ENCODE assay signal across 8 cellular contexts in the genomic region with DNA sequence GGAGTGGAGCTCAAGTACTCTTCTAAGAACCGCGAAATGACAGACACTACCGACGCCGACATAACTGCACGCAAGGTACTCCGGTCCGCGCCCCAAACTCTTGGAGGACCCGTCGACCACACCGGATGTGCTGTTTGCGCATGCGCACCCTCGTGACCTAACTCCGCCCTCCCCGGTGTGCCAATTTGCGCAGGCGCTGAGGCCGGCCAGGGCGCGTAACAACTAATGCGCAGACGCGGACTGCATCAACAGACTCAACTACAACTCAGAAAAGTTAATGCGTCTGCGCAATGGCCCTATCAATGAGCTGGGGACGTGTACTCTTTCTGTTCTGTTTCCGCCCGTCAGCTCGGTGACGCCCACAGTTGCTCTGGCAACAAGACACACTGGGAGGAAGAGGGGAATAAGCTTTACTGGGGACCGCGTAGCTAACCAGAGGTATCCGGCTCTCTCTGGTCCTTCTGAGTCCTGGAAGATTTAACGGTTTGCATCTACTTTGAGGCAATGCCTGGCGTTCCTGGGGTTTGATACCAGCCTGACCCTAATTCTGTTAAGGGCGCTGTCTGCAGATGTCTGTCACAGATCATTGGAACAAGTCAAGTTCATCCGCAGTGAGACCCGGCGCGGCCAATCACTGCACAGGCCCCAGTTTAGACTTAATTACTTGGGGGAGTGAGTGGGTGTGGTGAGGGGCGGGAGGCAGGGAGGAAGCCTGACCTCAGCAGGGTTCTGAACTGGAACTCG. TPM values are rescaled to one million over a fixed set of nuclear protein-coding genes. Genes with fewer than 3 reads are reported as not detected.
DNase-seq lines count a peak whose midpoint lies in the region; ATAC-seq and TF ChIP-seq lines count a peak whose summit lies in the region.

Gene DAD1 (minus strand): TSS at position 129 of the 744 bp plus-strand sequence. CDS start 67 bp downstream, at position 62.

- TF ChIP-seq CTCF in SU-DHL-6 (IDR thresholded peaks at IDR 0.05; ENCODE audit: insufficient read depth, low read length, poor library complexity, severe bottlenecking) (no peak), glutamatergic neuron (IDR thresholded peaks at IDR 0.05; ENCODE audit: partially characterized antibody, unreplicated experiment) (no peak), osteoblast (IDR thresholded peaks at IDR 0.05; ENCODE audit: extremely low read depth, low read depth, low read length) (no peak), thoracic aorta (IDR thresholded peaks at IDR 0.05) (no peak)

- H3K36me3 Mint-ChIP-seq in activated naive CD8-positive, alpha-beta T cell treated with anti-CD3 and anti-CD28 coated beads, Interleukin-2, amount 10 ng/mL, durations not matched to agents 7 days and 5 days: peaks cover 14% of the 10 kb centered on the region
- H3K36me3 Mint-ChIP-seq in glutamatergic neuron (ENCODE audit: unreplicated experiment): no peaks in the 10 kb centered on the region

- H3K9me3 ChIP-seq in SU-DHL-6 (ENCODE audit: insufficient read depth, low read length): no peaks in the 10 kb centered on the region
- no peaks in the 10 kb centered on the region for H3K9me3 ChIP-seq in osteoblast (ENCODE audit: low read depth, low read length)
- H3K9me3 ChIP-seq in thoracic aorta: no peaks in the 10 kb centered on the region

- peak; percentile 95 for TF ChIP-seq POLR2A in GM10847 (IDR thresholded peaks at IDR 0.05; ENCODE audit: extremely low read depth, insufficient read length)

- POLR2A ChIA-PET in activated naive CD8-positive, alpha-beta T cell treated with anti-CD3 and anti-CD28 coated beads, Interleukin-2, amount 10 ng/mL, durations not matched to agents 7 days and 5 days (lab: Charles Lee): interaction anchor here (0.5 to 4.0 kb wide), 32 partner anchors 9 to 1078 kb away, joined by 3 to 83 read pairs (median 4); partner anchors contain the start of genes ABHD4, ACIN1, C14orf119 and HAUS4

- peak within 1 kb of the TSS; percentile 57 for H3K27ac ChIP-seq in SU-DHL-6 (ENCODE audit: low read depth, low read length)
- peak within 1 kb of the TSS; percentile 99 for H3K27ac ChIP-seq in osteoblast (ENCODE audit: low read depth, low read length)
- H3K27ac ChIP-seq in thoracic aorta: peak within 1 kb of the TSS; percentile 96 to 98

- no peaks in the 10 kb centered on the region for H3F3A ChIP-seq in SU-DHL-6 (ENCODE audit: insufficient read depth)

- H2AFZ ChIP-seq in SU-DHL-6 (ENCODE audit: low read depth, low read length, severe bottlenecking) (peak within 1 kb of the TSS; percentile 96), osteoblast (ENCODE audit: low read length) (peak within 1 kb of the TSS; percentile 96)

- no peaks in the 10 kb centered on the region for H3K27me3 ChIP-seq in SU-DHL-6 (ENCODE audit: low read length)
- H3K27me3 ChIP-seq in osteoblast (ENCODE audit: insufficient read depth, low read length): peaks cover 23% of the 10 kb centered on the region
- no peaks in the 10 kb centered on the region for H3K27me3 ChIP-seq in thoracic aorta (replicated peaks; ENCODE audit: insufficient read depth)

- no peaks in the 10 kb centered on the region for H3K9me3 Mint-ChIP-seq in activated naive CD8-positive, alpha-beta T cell treated with anti-CD3 and anti-CD28 coated beads, Interleukin-2, amount 10 ng/mL, durations not matched to agents 7 days and 5 days
- peaks cover 6% of the 10 kb centered on the region for H3K9me3 Mint-ChIP-seq in glutamatergic neuron (ENCODE audit: unreplicated experiment)

- H3K79me2 ChIP-seq in SU-DHL-6 (ENCODE audit: insufficient read depth, low read length): peaks cover 43% of the 10 kb centered on the region
- H3K79me2 ChIP-seq in osteoblast (ENCODE audit: insufficient read depth, low read length): peaks cover 48% of the 10 kb centered on the region

- peak within 1 kb of the TSS; percentile 87 for H3K9ac ChIP-seq in SU-DHL-6 (ENCODE audit: low read length)

- peaks cover 44% of the 10 kb centered on the region for H3K4me1 Mint-ChIP-seq in activated naive CD8-positive, alpha-beta T cell treated with anti-CD3 and anti-CD28 coated beads, Interleukin-2, amount 10 ng/mL, durations not matched to agents 7 days and 5 days
- H3K4me1 Mint-ChIP-seq in glutamatergic neuron (ENCODE audit: low read depth, unreplicated experiment): peaks cover 2% of the 10 kb centered on the region

- H3K36me3 ChIP-seq in SU-DHL-6 (ENCODE audit: low read length): no peaks in the 10 kb centered on the region; the same call in 1 of the 2 replicates
- peaks cover 9% of the 10 kb centered on the region for H3K36me3 ChIP-seq in osteoblast (ENCODE audit: insufficient read depth, low read length)
- H3K36me3 ChIP-seq in thoracic aorta: no peaks in the 10 kb centered on the region

- H4K20me1 ChIP-seq in SU-DHL-6 (ENCODE audit: low read depth, low read length) (no peaks in the 10 kb centered on the region), osteoblast (ENCODE audit: insufficient read depth, low read length) (peaks cover 6% of the 10 kb centered on the region)

- peak within 1 kb of the TSS; percentile 100 for H3K27ac Mint-ChIP-seq in activated naive CD8-positive, alpha-beta T cell treated with anti-CD3 and anti-CD28 coated beads, Interleukin-2, amount 10 ng/mL, durations not matched to agents 7 days and 5 days
- H3K27ac Mint-ChIP-seq in glutamatergic neuron (ENCODE audit: unreplicated experiment): peak within 1 kb of the TSS; percentile 98

- no peaks in the 10 kb centered on the region for H3K27me3 Mint-ChIP-seq in activated naive CD8-positive, alpha-beta T cell treated with anti-CD3 and anti-CD28 coated beads, Interleukin-2, amount 10 ng/mL, durations not matched to agents 7 days and 5 days
- peaks cover 8% of the 10 kb centered on the region for H3K27me3 Mint-ChIP-seq in glutamatergic neuron (ENCODE audit: unreplicated experiment)

- H3K4me2 ChIP-seq in SU-DHL-6 (ENCODE audit: low read depth, low read length, poor library complexity, severe bottlenecking) (peak within 1 kb of the TSS; percentile 96), osteoblast (ENCODE audit: insufficient read depth, low read length) (peak within 1 kb of the TSS; percentile 97)

- ATAC-seq in HG02678 (IDR thresholded peaks at IDR 0.05; ENCODE audit: unreplicated experiment) (peak; percentile 91), thoracic aorta (ENCODE audit: insufficient number of reproducible peaks, low FRiP score, low read depth) (peak; percentile 98)
- ATAC-seq in activated naive CD8-positive, alpha-beta T cell treated with anti-CD3 and anti-CD28 coated beads, Interleukin-2, amount 10 ng/mL, durations not matched to agents 7 days and 5 days (ENCODE audit: low read depth): peak; percentile 93

- peaks cover 21% of the 10 kb centered on the region for H3K4me1 ChIP-seq in osteoblast (ENCODE audit: insufficient read depth, low read length)
- peaks cover 36 to 49% of the 10 kb centered on the region in 2 donors for H3K4me1 ChIP-seq in thoracic aorta (ENCODE audit: control insufficient read depth in 1 of 2, low read depth in 2 of 2)

- H3K4me3 ChIP-seq in SU-DHL-6 (ENCODE audit: insufficient read depth, low read length, poor library complexity, severe bottlenecking) (peak within 1 kb of the TSS; percentile 95), osteoblast (ENCODE audit: insufficient read depth, low read length) (peak within 1 kb of the TSS; percentile 85), thoracic aorta (peak within 1 kb of the TSS; percentile 83)

- peak within 1 kb of the TSS; percentile 90 for H3K4me3 Mint-ChIP-seq in activated naive CD8-positive, alpha-beta T cell treated with anti-CD3 and anti-CD28 coated beads, Interleukin-2, amount 10 ng/mL, durations not matched to agents 7 days and 5 days
- peak within 1 kb of the TSS; percentile 94 for H3K4me3 Mint-ChIP-seq in glutamatergic neuron (ENCODE audit: unreplicated experiment)

- H3K9me2 ChIP-seq in SU-DHL-6 (replicated peaks; ENCODE audit: insufficient read depth, low read length): no peaks in the 10 kb centered on the region

- peak; percentile 98 for DNase-seq in NCI-H128 (lab: John Stamatoyannopoulos, UW; ENCODE audit: unreplicated experiment)
- DNase-seq in activated naive CD8-positive, alpha-beta T cell treated with anti-CD3 and anti-CD28 coated beads, Interleukin-2, amount 10 ng/mL, durations not matched to agents 7 days and 5 days: peak; percentile 100
- DNase-seq in glutamatergic neuron: peak; percentile 98
- peak; percentile 98 for DNase-seq in osteoblast (ENCODE audit: insufficient read length, low spot score, missing footprints)
- peak; percentile 99 for DNase-seq in thoracic aorta (ENCODE audit: low spot score)

RNA-seq across cellular contexts. Expression of gene DAD1, which starts in this region (rescaled TPM):
- 100 to 1,000 TPM; 124 to 148 TPM for total RNA-seq in activated naive CD8-positive, alpha-beta T cell treated with anti-CD3 and anti-CD28 coated beads, Interleukin-2, amount 10 ng/mL, durations not matched to agents 7 days and 5 days
- total RNA-seq in glutamatergic neuron (ENCODE audit: unreplicated experiment) (122 TPM), osteoblast (213 and 272 TPM in 2 replicates), thoracic aorta (100 to 1,000 TPM; 109 to 236 TPM)

Comparison
In these comparisons a context has a peak if more than half of its experiments do, and no peak if none do; other contexts are left out.
1. Peak in every context shown above with its lines: DNase-seq, ATAC-seq, H3K4me3 ChIP-seq and H3K27ac ChIP-seq.